1 cellular context compared by ENCODE assay signal in the genomic region with DNA sequence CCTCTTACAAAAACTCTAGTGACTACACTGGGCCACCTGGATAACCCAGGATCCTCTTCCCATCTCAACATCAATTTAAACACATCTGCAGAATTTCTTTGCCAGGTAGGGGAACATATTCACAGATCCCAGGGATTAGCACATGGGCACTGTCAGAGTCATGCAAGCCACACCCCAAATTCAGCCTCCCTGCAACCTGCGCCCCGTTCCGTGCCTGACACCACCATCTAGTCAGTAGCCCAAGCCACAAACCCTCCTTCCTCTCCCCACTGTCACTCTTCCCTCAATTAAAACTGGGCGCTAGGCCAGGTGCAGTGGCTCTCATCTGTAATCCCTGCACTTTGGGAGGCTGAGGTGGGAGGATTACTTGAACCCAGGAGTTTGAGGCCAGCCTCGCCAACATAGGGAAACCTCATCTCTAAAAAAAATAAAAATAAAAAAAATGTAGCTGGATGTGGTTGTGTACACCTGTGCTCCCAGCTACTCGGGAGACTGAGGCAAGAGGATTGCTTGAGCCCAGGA.
TF ChIP-seq lines count a peak whose summit lies in the region.

No MANE protein-coding gene starts in this region.

TF ChIP-seq in K562, 482 proteins besides CTCF, POLR2A, EP300 and RAD21:
- TF ChIP-seq NFIC (IDR thresholded peaks at IDR 0.05): peak; percentile 51; the same call in 1 of the 2 replicates
- no peak for TF ChIP-seq GMEB1 (CRISPR knock-in tag; IDR thresholded peaks at IDR 0.05)
- TF ChIP-seq PHB2 (IDR thresholded peaks at IDR 0.05; ENCODE audit: low read depth): no peak
- TF ChIP-seq UBTF (IDR thresholded peaks at IDR 0.05; ENCODE audit: borderline replicate concordance in 1 of 2, low read depth in 2 of 2, low read length in 2 of 2): no peak
- TF ChIP-seq KDM1A (IDR thresholded peaks at IDR 0.05): 0 out of 4 replicates have a peak, but pooled peaks of 1 of the 2 experiments have one; percentile 14
TF ChIP-seq in K562: peak in this region for 2.
